ENCODE assay signal across 8 cellular contexts in the genomic region with DNA sequence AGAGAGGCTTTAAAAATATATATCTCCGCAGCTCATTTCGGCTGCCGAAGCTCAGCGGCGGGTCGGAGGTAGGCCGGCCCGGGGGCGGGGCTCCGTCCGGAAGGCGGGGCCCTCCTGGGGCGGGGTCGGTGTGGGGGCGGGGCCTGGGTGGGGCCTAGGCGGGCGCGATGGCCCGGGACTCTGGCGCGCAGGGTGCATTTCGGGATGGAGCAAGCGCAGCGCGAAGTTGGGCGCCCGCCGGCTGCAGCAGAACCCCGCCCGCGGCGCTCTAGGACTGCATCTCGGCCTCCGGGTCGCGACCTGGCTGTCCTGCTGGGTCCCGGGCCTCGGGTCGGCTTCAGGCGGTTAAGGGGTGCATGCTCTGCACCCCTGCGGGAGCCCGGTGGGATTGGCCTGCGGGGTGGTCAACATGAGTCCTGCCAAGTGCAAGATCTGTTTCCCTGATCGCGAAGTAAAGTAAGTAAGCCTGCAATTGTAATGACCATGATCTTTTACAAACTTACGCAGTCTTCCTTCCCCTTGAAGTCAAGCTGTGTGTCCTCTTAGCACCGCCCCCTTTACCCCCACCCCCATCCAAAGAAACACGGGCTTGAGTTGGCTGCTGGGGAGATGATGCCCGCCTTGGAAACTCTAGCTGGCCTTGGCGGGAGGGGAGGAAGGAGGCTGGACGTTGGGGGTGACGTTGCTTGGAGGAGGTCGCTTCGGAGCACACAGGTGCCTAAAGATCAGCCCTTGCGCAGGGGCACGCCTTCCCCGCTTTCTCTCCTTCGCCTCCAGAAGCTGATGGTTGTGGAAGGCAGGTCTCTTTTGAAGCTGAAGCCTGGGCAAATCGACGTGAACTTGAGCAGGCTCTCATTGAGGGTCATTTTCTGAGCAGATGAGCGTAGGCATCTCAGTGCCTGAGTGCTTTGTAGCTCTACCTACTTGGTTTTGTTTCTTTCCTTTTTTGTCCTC. TPM values are rescaled to one million over a fixed set of nuclear protein-coding genes. Genes with fewer than 3 reads are reported as not detected.
DNase-seq lines count a peak whose midpoint lies in the region; ATAC-seq and TF ChIP-seq lines count a peak whose summit lies in the region.

No MANE protein-coding gene starts in this region.

- intact Hi-C loops in Right ventricle myocardium superior (cut with DNase I) = loop anchor here (5.0 kb wide), 1 partner anchor 32 kb away; no protein-coding TSS in a partner anchor
- intact Hi-C loops in testis (cut with DNase I; ENCODE audit: low total_unique reads) = no loop called here

- peak overlapping the region; percentile 71 for H3K27ac Mint-ChIP-seq in activated naive CD8-positive, alpha-beta T cell

- H3K4me3 Mint-ChIP-seq in activated naive CD8-positive, alpha-beta T cell = peak overlapping the region; percentile 97

- H2AFZ ChIP-seq in Loucy (ENCODE audit: low read length) = peak overlapping the region; percentile 86
- H2AFZ ChIP-seq in osteoblast (ENCODE audit: low read length) = peak overlapping the region; percentile 97

- no peak for TF ChIP-seq CTCF in Loucy (conservative IDR thresholded peaks at IDR 0.05; ENCODE audit: low read length)
- TF ChIP-seq CTCF in osteoblast (IDR thresholded peaks at IDR 0.05; ENCODE audit: extremely low read depth, low read depth, low read length) = no peak
- no peak for TF ChIP-seq CTCF in testis (IDR thresholded peaks at IDR 0.05)

- no peaks in the 10 kb centered on the region for H3K9me2 ChIP-seq in Loucy (replicated peaks; ENCODE audit: low read depth, low read length)

- peak overlapping the region; percentile 65 for H3K4me2 ChIP-seq in Loucy (ENCODE audit: low read depth, low read length, poor library complexity, severe bottlenecking)
- H3K4me2 ChIP-seq in osteoblast (ENCODE audit: insufficient read depth, low read length) = peak overlapping the region; percentile 94

- no peak overlapping the region for H3K27ac ChIP-seq in osteoblast (ENCODE audit: low read depth, low read length)
- H3K27ac ChIP-seq in testis = peak overlapping the region; percentile 56 to 77

- H3K79me2 ChIP-seq in Loucy (ENCODE audit: insufficient read depth, low read length) (no peaks in the 10 kb centered on the region), osteoblast (ENCODE audit: insufficient read depth, low read length) (no peaks in the 10 kb centered on the region)

- no peaks in the 10 kb centered on the region for H3K36me3 Mint-ChIP-seq in activated naive CD8-positive, alpha-beta T cell

- no peaks in the 10 kb centered on the region for H4K20me1 ChIP-seq in Loucy (ENCODE audit: insufficient read depth, low read length, poor library complexity, severe bottlenecking)
- H4K20me1 ChIP-seq in osteoblast (ENCODE audit: insufficient read depth, low read length) = no peaks in the 10 kb centered on the region

- peaks cover 17% of the 10 kb centered on the region for H3K4me1 ChIP-seq in Loucy (ENCODE audit: insufficient read depth, low read length, poor library complexity, severe bottlenecking)
- peaks cover 11% of the 10 kb centered on the region for H3K4me1 ChIP-seq in osteoblast (ENCODE audit: insufficient read depth, low read length)
- H3K4me1 ChIP-seq in testis = peaks cover 18% of the 10 kb centered on the region

- H3K4me3 ChIP-seq in Loucy (ENCODE audit: low read length, poor library complexity, severe bottlenecking) = peak overlapping the region; percentile 74
- peak overlapping the region; percentile 76 for H3K4me3 ChIP-seq in osteoblast (ENCODE audit: insufficient read depth, low read length)
- peak overlapping the region; percentile 77 to 82 for H3K4me3 ChIP-seq in testis

- peak; percentile 86 for ATAC-seq in GM21786 (IDR thresholded peaks at IDR 0.05; ENCODE audit: unreplicated experiment)
- peak; percentile 94 for ATAC-seq in Right ventricle myocardium superior (ENCODE audit: poor library complexity)

- H3K27me3 Mint-ChIP-seq in activated naive CD8-positive, alpha-beta T cell = no peaks in the 10 kb centered on the region

- H3K36me3 ChIP-seq in Loucy (ENCODE audit: insufficient read depth, low read length) (no peaks in the 10 kb centered on the region), osteoblast (ENCODE audit: insufficient read depth, low read length) (no peaks in the 10 kb centered on the region), testis (ENCODE audit: low read depth, missing control alignments) (no peaks in the 10 kb centered on the region)

- H3K9me3 ChIP-seq in Loucy (ENCODE audit: insufficient read depth, low read depth, low read length) = no peaks in the 10 kb centered on the region
- no peaks in the 10 kb centered on the region for H3K9me3 ChIP-seq in osteoblast (ENCODE audit: low read depth, low read length)
- H3K9me3 ChIP-seq in testis = no peaks in the 10 kb centered on the region

- TF ChIP-seq POLR2A in testis (IDR thresholded peaks at IDR 0.05) = no peak

- H3K4me1 Mint-ChIP-seq in activated naive CD8-positive, alpha-beta T cell (ENCODE audit: low read depth) = peaks cover 12% of the 10 kb centered on the region

- H3F3A ChIP-seq in Loucy (ENCODE audit: low read depth) = peaks cover 2% of the 10 kb centered on the region; the same call in 1 of the 2 replicates

- peak overlapping the region; percentile 66 for H3K9ac ChIP-seq in Loucy (ENCODE audit: low read depth, low read length, poor library complexity, severe bottlenecking)

- H3K9me3 Mint-ChIP-seq in activated naive CD8-positive, alpha-beta T cell (ENCODE audit: low read depth) = no peaks in the 10 kb centered on the region

- DNase-seq in DMS114 treated with DMSO at 0.1 percent for 48 hours (lab: John Stamatoyannopoulos, UW; ENCODE audit: unreplicated experiment) (peak; percentile 81), SKM-1 treated with dmso at 0.1 percent for 144 hours (lab: John Stamatoyannopoulos, UW; ENCODE audit: unreplicated experiment) (peak; percentile 29), Right ventricle myocardium superior (peak; percentile 91), osteoblast (ENCODE audit: insufficient read length, low spot score, missing footprints) (peak; percentile 98), testis (peak; percentile 85)

- no peaks in the 10 kb centered on the region for H3K27me3 ChIP-seq in Loucy (ENCODE audit: insufficient read depth, low read length, poor library complexity, severe bottlenecking)
- peaks cover 2% of the 10 kb centered on the region for H3K27me3 ChIP-seq in osteoblast (ENCODE audit: insufficient read depth, low read length)
- no peaks in the 10 kb centered on the region for H3K27me3 ChIP-seq in testis

- 2 to 3% methylated on average over 27 to 41 of the region's 61 CpGs for WGBS in testis, 2 donors

RNA-seq across cellular contexts. Expression of a gene that starts 38.4 kb away (rescaled TPM):
- total RNA-seq in Right ventricle myocardium superior (167 TPM), osteoblast (13.8 and 16.2 TPM in 2 replicates), testis (10 to 100 TPM; 61.6 to 96.8 TPM)
- polyA plus RNA-seq in testis (ENCODE audit: insufficient read depth, low read depth, low replicate concordance) = 25.5 TPM

RNA-seq across cellular contexts. Expression of a gene that starts 57.4 kb away (rescaled TPM):
- total RNA-seq in Right ventricle myocardium superior (24.8 TPM), osteoblast (38.0 and 41.8 TPM in 2 replicates), testis (10 to 100 TPM; 80.2 to 81.5 TPM)
- 55.3 TPM for polyA plus RNA-seq in testis (ENCODE audit: insufficient read depth, low read depth, low replicate concordance)

Comparison
In these comparisons a context has a peak if more than half of its experiments do, and no peak if none do; other contexts are left out.
1. DNase-seq: peak in every context shown above with its lines; median percentile 98 in osteoblast; 91 in Right ventricle myocardium superior; 85 in testis; 81 in DMS114 treated with DMSO at 0.1 percent for 48 hours; 29 in SKM-1 treated with dmso at 0.1 percent for 144 hours.